Comparison of ENCODE assay signal across 9 cellular contexts in genomic region chr6:97049254-97050004, GRCh38.
DNase-seq lines count a peak whose midpoint lies in the region; ATAC-seq and TF ChIP-seq lines count a peak whose summit lies in the region.
"Had no signal": no experiment of that assay in that cellular context is flagged by ENCODE, and none has a peak within 500 bp of the region (broad histone marks: within the 10 kb centered on the region; RNA-seq: fewer than 3 reads in every experiment).

No MANE protein-coding gene starts in this region.

- no peak overlapping the region for H3K4me3 ChIP-seq in mammary epithelial cell (replicated peaks in 1 of 3; ENCODE audit: insufficient read depth in 1 of 3, low read depth in 2 of 3, low read length in 3 of 3)
- peak overlapping the region in 1 of 3 donors; percentile 10 for H3K4me3 ChIP-seq in breast epithelium
- H3K4me3 ChIP-seq in uterus, result no peak overlapping the region
- H3K4me3 ChIP-seq: thoracic aorta had no signal

- TF ChIP-seq POLR2A in breast epithelium (IDR thresholded peaks at IDR 0.05), result no peak
- no peak for TF ChIP-seq POLR2A in uterus (IDR thresholded peaks at IDR 0.05)

- H3K36me3 ChIP-seq in mammary epithelial cell (ENCODE audit: insufficient read depth, low read length) (no peaks in the 10 kb centered on the region), breast epithelium (no peaks in the 10 kb centered on the region), uterus (no peaks in the 10 kb centered on the region)
- H3K36me3 ChIP-seq: thoracic aorta had no signal

- DNase-seq in mammary epithelial cell, result peak; percentile 9
- DNase-seq in breast epithelium (ENCODE audit: low spot score in 2 of 2), result no peak
- peak; percentile 79 for DNase-seq in OCI-M1 (lab: John Stamatoyannopoulos, UW)
- no peak for DNase-seq in immature natural killer cell
- no peak for DNase-seq in epidermal melanocyte (ENCODE audit: insufficient read length, low spot score)
- no peak for DNase-seq in uterus
- DNase-seq in A172 (ENCODE audit: low spot score), result no peak

- peak; percentile 92 for ATAC-seq in HG02943 (IDR thresholded peaks at IDR 0.05; ENCODE audit: low read depth, unreplicated experiment)

- 12% methylated on average over 8 of the region's 8 CpGs for WGBS in mammary epithelial cell (ENCODE audit: low coverage, missing lambda C conversion rate)

- intact Hi-C loops in mammary epithelial cell (cut with micrococcal nuclease) (loop anchor here (5.0 to 10.0 kb wide), 3 partner anchors 212 to 1685 kb away; partner anchors contain the start of gene GPR63), breast epithelium (cut with DNase I; ENCODE audit: low total_unique reads) (no loop called here), uterus (cut with DNase I; ENCODE audit: low total_unique reads) (no loop called here)

- H3K27me3 ChIP-seq in mammary epithelial cell (ENCODE audit: insufficient read depth, low read length), result peaks cover 4% of the 10 kb centered on the region
- no peaks in the 10 kb centered on the region for H3K27me3 ChIP-seq in breast epithelium
- no peaks in the 10 kb centered on the region for H3K27me3 ChIP-seq in uterus

- H3K79me2 ChIP-seq in mammary epithelial cell (ENCODE audit: insufficient read depth, low read length), result no peaks in the 10 kb centered on the region

- H3K27ac ChIP-seq in mammary epithelial cell (ENCODE audit: insufficient read depth, low read depth, low read length) (no peak overlapping the region), breast epithelium (no peak overlapping the region), uterus (no peak overlapping the region)
- H3K27ac ChIP-seq: thoracic aorta had no signal

- CTCF ChIA-PET in mammary epithelial cell (lab: Charles Lee; ENCODE audit: low non-redundant PET), result no interaction called here

- peak overlapping the region; percentile 49 for H2AFZ ChIP-seq in mammary epithelial cell (ENCODE audit: low read depth, low read length)

- peaks cover 6 to 9% of the 10 kb centered on the region in 2 donors for H3K4me1 Mint-ChIP-seq in immature natural killer cell

- H3K4me2 ChIP-seq in mammary epithelial cell (ENCODE audit: insufficient read depth, low read depth, low read length), result peak overlapping the region; percentile 22

- no peaks in the 10 kb centered on the region for H4K20me1 ChIP-seq in mammary epithelial cell (ENCODE audit: insufficient read depth, low read length)

- peaks cover 0 to 5% (median 4%) of the 10 kb centered on the region in 3 donors for H3K27me3 Mint-ChIP-seq in immature natural killer cell (ENCODE audit: low read depth in 3 of 3)

- TF ChIP-seq CTCF in mammary epithelial cell (conservative IDR thresholded peaks at IDR 0.05 in 1 of 2, IDR thresholded peaks at IDR 0.05 in 1 of 2; ENCODE audit: extremely low read depth in 1 of 2, insufficient read depth in 1 of 2, low read depth in 1 of 2, low read length in 2 of 2) (no peak), breast epithelium (IDR thresholded peaks at IDR 0.05) (no peak), uterus (IDR thresholded peaks at IDR 0.05) (no peak)

- no TSS peak for BruUV-seq in mammary epithelial cell (replicated peaks; lab: Mats Ljungman, UMichigan)

- dilution Hi-C loops in mammary epithelial cell (cut with HindIII; ENCODE audit: low sequenced_read_pairs), result no loop called here

- H3K9me3 Mint-ChIP-seq in immature natural killer cell, result no peaks in the 10 kb centered on the region

- no peak overlapping the region for H3K9ac ChIP-seq in mammary epithelial cell (ENCODE audit: insufficient read depth, low read length)

- H3K4me3 Mint-ChIP-seq in immature natural killer cell, result peak overlapping the region in 3 of 5 donors; percentile 15 to 51 (median 36)

- peaks cover 7% of the 10 kb centered on the region for H3K4me1 ChIP-seq in mammary epithelial cell (ENCODE audit: insufficient read depth, low read length)
- H3K4me1 ChIP-seq in breast epithelium, result no peaks in the 10 kb centered on the region
- H3K4me1 ChIP-seq in uterus, result no peaks in the 10 kb centered on the region

- in situ Hi-C loops in mammary epithelial cell (cut with MboI; ENCODE audit: low sequenced_read_pairs in 2 of 2), result loop anchor here (5.0 kb wide), 3 partner anchors 147 to 422 kb away; partner anchors contain the start of gene NDUFAF4 (in 1 of the 2)

- peak overlapping the region in 1 of 6 donors; percentile 9 for H3K27ac Mint-ChIP-seq in immature natural killer cell

- H3K9me3 ChIP-seq in mammary epithelial cell (replicated peaks; ENCODE audit: insufficient read depth, low read length) (no peaks in the 10 kb centered on the region), breast epithelium (no peaks in the 10 kb centered on the region), uterus (no peaks in the 10 kb centered on the region)
- H3K9me3 ChIP-seq: thoracic aorta had no signal

- no peaks in the 10 kb centered on the region for H3K36me3 Mint-ChIP-seq in immature natural killer cell

Comparison
In these comparisons a context has a peak if more than half of its experiments do, and no peak if none do; other contexts are left out.
1. DNase-seq: peak in mammary epithelial cell (single experiment) and OCI-M1 (single experiment); none in breast epithelium (0 of 2), immature natural killer cell (0 of 3), epidermal melanocyte (single experiment), uterus (0 of 2) and A172 (single experiment).